ENCODE assay signal across 2 cellular contexts in genomic region chr3:13569641-13570390, GRCh38.
TF ChIP-seq lines count a peak whose summit lies in the region.

No MANE protein-coding gene starts in this region.

TF ChIP-seq in HCT116, 20 proteins besides CTCF, POLR2A, EP300 and RAD21:
- TF ChIP-seq EGR1 (IDR thresholded peaks at IDR 0.05; ENCODE audit: low read depth) (no peak), TCF7L2 (IDR thresholded peaks at IDR 0.05; ENCODE audit: borderline replicate concordance, extremely low read depth, insufficient read depth, insufficient read length) (no peak), EZH2 (IDR thresholded peaks at IDR 0.05) (no peak), JUND (IDR thresholded peaks at IDR 0.05) (no peak), EZH2phosphoT487 (IDR thresholded peaks at IDR 0.05; ENCODE audit: borderline replicate concordance) (no peak), SIN3A (IDR thresholded peaks at IDR 0.05; ENCODE audit: low read depth) (no peak)
- TF ChIP-seq, protein P1, sequence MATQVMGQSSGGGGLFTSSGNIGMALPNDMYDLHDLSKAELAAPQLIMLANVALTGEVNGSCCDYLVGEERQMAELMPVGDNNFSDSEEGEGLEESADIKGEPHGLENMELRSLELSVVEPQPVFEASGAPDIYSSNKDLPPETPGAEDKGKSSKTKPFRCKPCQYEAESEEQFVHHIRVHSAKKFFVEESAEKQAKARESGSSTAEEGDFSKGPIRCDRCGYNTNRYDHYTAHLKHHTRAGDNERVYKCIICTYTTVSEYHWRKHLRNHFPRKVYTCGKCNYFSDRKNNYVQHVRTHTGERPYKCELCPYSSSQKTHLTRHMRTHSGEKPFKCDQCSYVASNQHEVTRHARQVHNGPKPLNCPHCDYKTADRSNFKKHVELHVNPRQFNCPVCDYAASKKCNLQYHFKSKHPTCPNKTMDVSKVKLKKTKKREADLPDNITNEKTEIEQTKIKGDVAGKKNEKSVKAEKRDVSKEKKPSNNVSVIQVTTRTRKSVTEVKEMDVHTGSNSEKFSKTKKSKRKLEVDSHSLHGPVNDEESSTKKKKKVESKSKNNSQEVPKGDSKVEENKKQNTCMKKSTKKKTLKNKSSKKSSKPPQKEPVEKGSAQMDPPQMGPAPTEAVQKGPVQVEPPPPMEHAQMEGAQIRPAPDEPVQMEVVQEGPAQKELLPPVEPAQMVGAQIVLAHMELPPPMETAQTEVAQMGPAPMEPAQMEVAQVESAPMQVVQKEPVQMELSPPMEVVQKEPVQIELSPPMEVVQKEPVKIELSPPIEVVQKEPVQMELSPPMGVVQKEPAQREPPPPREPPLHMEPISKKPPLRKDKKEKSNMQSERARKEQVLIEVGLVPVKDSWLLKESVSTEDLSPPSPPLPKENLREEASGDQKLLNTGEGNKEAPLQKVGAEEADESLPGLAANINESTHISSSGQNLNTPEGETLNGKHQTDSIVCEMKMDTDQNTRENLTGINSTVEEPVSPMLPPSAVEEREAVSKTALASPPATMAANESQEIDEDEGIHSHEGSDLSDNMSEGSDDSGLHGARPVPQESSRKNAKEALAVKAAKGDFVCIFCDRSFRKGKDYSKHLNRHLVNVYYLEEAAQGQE (IDR thresholded peaks at IDR 0.05; ENCODE audit: low read depth) = no peak

TF ChIP-seq in K562, 482 proteins besides CTCF, POLR2A, EP300 and RAD21:
- TF ChIP-seq PBX2 (CRISPR knock-in tag; IDR thresholded peaks at IDR 0.05; ENCODE audit: low read depth) (no peak), PBX2 (tag; conservative IDR thresholded peaks at IDR 0.05; ENCODE audit: low read depth) (no peak), ZBTB33 (CRISPR knock-in tag; IDR thresholded peaks at IDR 0.05) (0 out of 2 replicates have a peak, but pooled peaks have one; percentile 23), NR2C2 (CRISPR knock-in tag; IDR thresholded peaks at IDR 0.05) (0 out of 2 replicates have a peak, but pooled peaks have one; percentile 34), NR2C2 (tag; IDR thresholded peaks at IDR 0.05) (no peak)
